8 cellular contexts compared by ENCODE assay signal in the genomic region with DNA sequence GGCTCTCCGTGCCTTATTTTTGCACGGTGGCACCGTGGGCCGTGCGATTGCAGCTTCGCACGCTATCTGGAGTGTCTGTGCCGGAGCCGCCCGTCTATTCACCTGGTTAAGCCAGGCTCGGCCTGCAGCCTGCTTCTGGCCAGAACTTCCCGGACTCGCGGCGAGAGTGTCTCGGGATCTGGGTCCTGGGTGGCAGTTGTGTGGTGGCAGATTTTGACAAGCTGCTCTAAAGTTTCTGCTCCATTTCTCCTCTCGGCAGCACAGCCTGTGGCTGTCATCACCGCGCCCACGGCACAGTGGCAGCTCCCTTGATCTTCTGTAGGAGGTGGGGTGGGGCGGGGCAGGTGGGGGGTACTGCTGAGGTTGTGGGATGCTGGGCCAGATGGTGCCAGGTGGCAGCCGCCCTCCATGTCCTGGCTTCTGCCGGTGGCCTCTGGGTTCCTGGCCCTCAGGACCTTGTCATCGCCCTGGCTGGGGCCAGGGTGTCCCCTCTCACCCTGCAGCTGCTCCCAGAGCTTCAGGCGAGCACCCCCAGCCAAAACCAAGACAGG. TPM values are rescaled to one million over a fixed set of nuclear protein-coding genes. Genes with fewer than 3 reads are reported as not detected.
DNase-seq lines count a peak whose midpoint lies in the region; ATAC-seq, FAIRE-seq and TF ChIP-seq lines count a peak whose summit lies in the region.

No MANE protein-coding gene starts in this region.

- intact Hi-C loops in left colon (cut with DNase I, micrococcal nuclease) = no loop called here

- DNase-seq in DMS53 (lab: John Stamatoyannopoulos, UW) = peak; percentile 94
- DNase-seq in NCI-H2171 (lab: John Stamatoyannopoulos, UW) = peak; percentile 35
- peak; percentile 46 for DNase-seq in astrocyte of the hippocampus (ENCODE audit: low read depth, low spot score)
- no peak for DNase-seq in left colon
- peak; percentile 47 for DNase-seq in stimulated activated CD8-positive, alpha-beta memory T cell treated with anti-CD3 and anti-CD28 coated beads, Interleukin-4, amount 100 ng/mL, for 48 hours
- no peak for DNase-seq in cerebellar nuclear complex (lab: John Stamatoyannopoulos, UW)
- DNase-seq in H54 (ENCODE audit: insufficient read length, low spot score) = no peak
- DNase-seq in KBM-7 = no peak

- no peak for FAIRE-seq in H54 (lab: Jason Lieb, UNC)

- in situ Hi-C loops in KBM-7 (cut with MboI; ENCODE audit: low pct_unique_long_range_greater_than_20kb, low sequenced_read_pairs) = no loop called here

- ATAC-seq in left colon = peak; percentile 17

- no peak for TF ChIP-seq POLR2A in H54 (IDR thresholded peaks at IDR 0.05; ENCODE audit: low read depth, low read length)

RNA-seq across cellular contexts. Expression of gene MMP17, which starts 2.9 kb away (rescaled TPM):
- total RNA-seq in left colon = 1 to 10 TPM in 1 of 2 donors, under 1 TPM in 1; 0.76 to 1.6 TPM

Comparison
In these comparisons a context has a peak if more than half of its experiments do, and no peak if none do; other contexts are left out.
1. DNase-seq: peak in DMS53 (single experiment), NCI-H2171 (single experiment), astrocyte of the hippocampus (single experiment) and stimulated activated CD8-positive, alpha-beta memory T cell treated with anti-CD3 and anti-CD28 coated beads, Interleukin-4, amount 100 ng/mL, for 48 hours (single experiment); none in left colon (0 of 2), cerebellar nuclear complex (0 of 2), H54 (single experiment) and KBM-7 (single experiment).